Comparison of ENCODE assay signal across 8 cellular contexts in the genomic region with DNA sequence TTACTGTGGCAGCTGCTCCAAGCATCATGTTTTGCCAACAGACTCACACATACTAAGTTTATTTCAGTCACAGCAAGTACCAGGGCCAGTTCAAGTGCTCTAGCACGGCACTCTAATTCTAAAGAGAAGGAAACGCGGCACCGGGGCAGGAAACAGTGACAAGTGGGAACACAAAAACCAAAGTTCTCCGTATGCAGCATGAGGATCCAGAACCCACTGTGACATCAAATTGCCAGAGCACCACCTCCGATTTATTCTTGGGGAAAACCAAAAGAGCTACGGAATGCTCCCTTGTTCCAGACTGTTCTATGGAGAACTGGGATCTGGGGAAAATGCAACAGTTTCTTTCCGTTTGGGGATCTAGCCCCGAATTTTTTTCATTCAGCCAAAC. TPM values are rescaled to one million over a fixed set of nuclear protein-coding genes. Genes with fewer than 3 reads are reported as not detected.
DNase-seq lines count a peak whose midpoint lies in the region; ATAC-seq, FAIRE-seq and TF ChIP-seq lines count a peak whose summit lies in the region.

No MANE protein-coding gene starts in this region.

- H3K27ac ChIP-seq in HL-60 (replicated peaks) = no peak overlapping the region

- ATAC-seq in GM21390 (IDR thresholded peaks at IDR 0.05; ENCODE audit: unreplicated experiment) = peak; percentile 7
- no peak for ATAC-seq in stimulated activated memory B cell treated with anti-CD40 and anti-IgM and Interleukin-4, amounts not matched to agents 10 μg/mL and 1 μg/mL and 100 μg/mL, for 72 hours

- H3K9me3 Mint-ChIP-seq in Calu3 (ENCODE audit: low read depth, unreplicated experiment) = no peaks in the 10 kb centered on the region
- H3K9me3 Mint-ChIP-seq in stimulated activated memory B cell treated with anti-CD40 and anti-IgM and Interleukin-4, amounts not matched to agents 10 μg/mL and 1 μg/mL and 100 μg/mL, for 72 hours = no peaks in the 10 kb centered on the region

- no peak overlapping the region for H3K9ac ChIP-seq in iPS-15b (ENCODE audit: low read depth, low read length)

- BruUV-seq in Calu3 (replicated peaks; lab: Mats Ljungman, UMichigan) = no TSS peak

- no peaks in the 10 kb centered on the region for H3K27me3 Mint-ChIP-seq in Calu3 (ENCODE audit: unreplicated experiment)
- no peaks in the 10 kb centered on the region for H3K27me3 Mint-ChIP-seq in stimulated activated memory B cell treated with anti-CD40 and anti-IgM and Interleukin-4, amounts not matched to agents 10 μg/mL and 1 μg/mL and 100 μg/mL, for 72 hours

- CTCF ChIA-PET in Calu3 (lab: Charles Lee) = no interaction called here

- in situ Hi-C loops in GM13977 (cut with MboI; ENCODE audit: low pct_unique_long_range_greater_than_20kb, low sequenced_read_pairs, unreplicated experiment) = no loop called here

- H3K27ac Mint-ChIP-seq in Calu3 (ENCODE audit: unreplicated experiment) = peak overlapping the region; percentile 88
- H3K27ac Mint-ChIP-seq in stimulated activated memory B cell treated with anti-CD40 and anti-IgM and Interleukin-4, amounts not matched to agents 10 μg/mL and 1 μg/mL and 100 μg/mL, for 72 hours = peak overlapping the region; percentile 67

- no peak for DNase-seq in Calu3
- no peak for DNase-seq in HL-60 (ENCODE audit: low read depth in 1 of 2, low spot score in 1 of 2)
- DNase-seq in activated naive CD4-positive, alpha-beta T cell treated with anti-CD3 and anti-CD28 coated beads, Interleukin-2, amount 50 U/mL, for 16 hours = peak; percentile 14
- DNase-seq in GM13977 (ENCODE audit: low spot score) = no peak
- DNase-seq in urothelium cell line (ENCODE audit: low spot score) = no peak

- H3K4me3 ChIP-seq in HL-60 (replicated peaks; ENCODE audit: insufficient read depth, low read length) (peak overlapping the region; percentile 36), iPS-15b (ENCODE audit: low read depth, low read length) (peak overlapping the region; percentile 66)

- H3K9me3 ChIP-seq in iPS-15b (ENCODE audit: control insufficient read depth, insufficient read depth, low read length) = no peaks in the 10 kb centered on the region

- H3K4me1 ChIP-seq in iPS-15b (ENCODE audit: control insufficient read depth, insufficient read depth, low read length) = peaks cover 5% of the 10 kb centered on the region

- H3K27me3 ChIP-seq in HL-60 (ENCODE audit: insufficient read depth, poor library complexity, severe bottlenecking) (no peaks in the 10 kb centered on the region), iPS-15b (ENCODE audit: control insufficient read depth, insufficient read depth, low read length) (peaks cover 12% of the 10 kb centered on the region)

- H3K36me3 Mint-ChIP-seq in Calu3 (ENCODE audit: insufficient read depth, unreplicated experiment) = peaks cover 39% of the 10 kb centered on the region
- H3K36me3 Mint-ChIP-seq in stimulated activated memory B cell treated with anti-CD40 and anti-IgM and Interleukin-4, amounts not matched to agents 10 μg/mL and 1 μg/mL and 100 μg/mL, for 72 hours = peaks cover 7% of the 10 kb centered on the region

- H3K4me3 Mint-ChIP-seq in Calu3 (ENCODE audit: low read depth, unreplicated experiment) = peak overlapping the region; percentile 77
- H3K4me3 Mint-ChIP-seq in stimulated activated memory B cell treated with anti-CD40 and anti-IgM and Interleukin-4, amounts not matched to agents 10 μg/mL and 1 μg/mL and 100 μg/mL, for 72 hours = peak overlapping the region; percentile 80

- TF ChIP-seq CTCF in Calu3 (IDR thresholded peaks at IDR 0.05; ENCODE audit: unreplicated experiment) (no peak), HL-60 (IDR thresholded peaks at IDR 0.05; ENCODE audit: insufficient read depth, low read length) (no peak), GM13977 (IDR thresholded peaks at IDR 0.05; ENCODE audit: extremely low read depth, insufficient read depth, missing control alignments) (no peak)

- no peaks in the 10 kb centered on the region for H3K36me3 ChIP-seq in iPS-15b (ENCODE audit: control insufficient read depth, insufficient read depth, low read length)

- peaks cover 21% of the 10 kb centered on the region for H3K4me1 Mint-ChIP-seq in Calu3 (ENCODE audit: low read depth, unreplicated experiment)
- H3K4me1 Mint-ChIP-seq in stimulated activated memory B cell treated with anti-CD40 and anti-IgM and Interleukin-4, amounts not matched to agents 10 μg/mL and 1 μg/mL and 100 μg/mL, for 72 hours = peaks cover 30% of the 10 kb centered on the region

- intact Hi-C loops in Calu3 (cut with micrococcal nuclease; ENCODE audit: unreplicated experiment) = loop anchor here (10.0 kb wide), 1 partner anchor 52 kb away; no protein-coding TSS in a partner anchor

- no peak for FAIRE-seq in urothelium cell line (lab: Jason Lieb, UNC)

RNA-seq across cellular contexts. Expression of a gene that starts 0.4 kb away (rescaled TPM):
- 30.1 and 33.1 TPM in 2 replicates for total RNA-seq in Calu3 (2022)
